In the genomic region with DNA sequence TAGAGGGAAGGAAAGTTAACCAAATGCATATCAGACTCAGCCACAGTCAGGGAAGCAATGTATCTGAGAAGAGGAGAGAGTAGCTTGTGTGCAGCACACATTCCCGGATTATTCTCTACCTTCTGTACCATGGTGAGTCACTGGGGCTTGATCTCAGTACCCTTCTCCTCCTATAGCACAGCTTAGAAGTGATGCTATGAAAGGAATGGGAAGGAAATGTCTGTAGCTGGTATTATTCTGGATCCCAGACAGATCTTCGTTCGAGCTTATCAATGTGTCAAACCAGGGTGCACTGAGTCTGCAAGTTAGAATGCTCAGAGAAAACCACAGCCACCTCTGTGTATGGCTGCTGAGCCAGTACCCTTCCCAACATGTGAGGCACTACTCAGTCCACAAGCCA, we compare ENCODE assay signal across 17 cellular contexts.
"Had no signal": no experiment of that assay in that cellular context is flagged by ENCODE, and none has a peak within 500 bp of the region (broad histone marks: within the 10 kb centered on the region; RNA-seq: fewer than 3 reads in every experiment).

No MANE protein-coding gene starts in this region.

- H3K4me1 Mint-ChIP-seq: activated naive CD4-positive, alpha-beta T cell treated with anti-CD3 and anti-CD28 coated beads, Interleukin-2, amount 50 U/mL, for 24 hours had no signal

- H3K4me3 ChIP-seq: coronary artery, right atrium auricular region, transverse colon had no signal

- H3K4me1 ChIP-seq: right atrium auricular region, transverse colon had no signal

- H3K9me3 ChIP-seq: right atrium auricular region, transverse colon had no signal

- H3K27me3 Mint-ChIP-seq: activated naive CD4-positive, alpha-beta T cell treated with anti-CD3 and anti-CD28 coated beads, Interleukin-2, amount 50 U/mL, for 24 hours; natural killer cell treated with Interleukin-12 subunit alpha and Interleukin-12 subunit beta and Interleukin-15 and Interleukin-18, amount 100 ng/mL, for 72 hours had no signal

- H3K9me3 Mint-ChIP-seq: activated naive CD4-positive, alpha-beta T cell treated with anti-CD3 and anti-CD28 coated beads, Interleukin-2, amount 50 U/mL, for 24 hours; natural killer cell treated with Interleukin-12 subunit alpha and Interleukin-12 subunit beta and Interleukin-15 and Interleukin-18, amount 100 ng/mL, for 72 hours had no signal

- H3K27ac Mint-ChIP-seq: activated naive CD4-positive, alpha-beta T cell treated with anti-CD3 and anti-CD28 coated beads, Interleukin-2, amount 50 U/mL, for 24 hours; natural killer cell treated with Interleukin-12 subunit alpha and Interleukin-12 subunit beta and Interleukin-15 and Interleukin-18, amount 100 ng/mL, for 72 hours had no signal

- H3K27ac ChIP-seq: coronary artery, right atrium auricular region, transverse colon had no signal

- DNase-seq: activated CD4-positive, alpha-beta T cell treated with anti-CD3 and anti-CD28 coated beads for 1 hour; activated CD4-positive, alpha-beta T cell treated with anti-CD3 and anti-CD28 coated beads, Interleukin-2, amount 50 U/mL, for 4 hours; effector CD4-positive, alpha-beta T cell; foreskin melanocyte; mesendoderm; occipital lobe; stimulated activated CD4-positive, alpha-beta T cell treated with anti-CD3 and anti-CD28 coated beads, Interleukin-15, amount 100 ng/mL, for 24 hours; stimulated activated CD4-positive, alpha-beta T cell treated with anti-CD3 and anti-CD28 coated beads, Interleukin-4, amount 100 ng/mL, for 1 hour; stimulated activated naive CD4-positive, alpha-beta T cell; T-helper 1 cell; T1000; transverse colon had no signal

- H3K4me3 Mint-ChIP-seq: activated naive CD4-positive, alpha-beta T cell treated with anti-CD3 and anti-CD28 coated beads, Interleukin-2, amount 50 U/mL, for 24 hours; natural killer cell treated with Interleukin-12 subunit alpha and Interleukin-12 subunit beta and Interleukin-15 and Interleukin-18, amount 100 ng/mL, for 72 hours had no signal

- H3K27me3 ChIP-seq: right atrium auricular region, transverse colon had no signal

- ATAC-seq: natural killer cell treated with Interleukin-12 subunit alpha and Interleukin-12 subunit beta and Interleukin-15 and Interleukin-18, amount 100 ng/mL, for 72 hours; SK-N-SH treated with all-trans-retinoic acid at 6 μM for 48 hours had no signal
